In genomic region chr3:44659015-44659414, GRCh38 we compare ENCODE assay signal across 20 cellular contexts. TPM values are rescaled to one million over a fixed set of nuclear protein-coding genes. Genes with fewer than 3 reads are reported as not detected.
A peak's percentile ranks its signal among the peaks of the same experiment; 100 is the strongest.
DNase-seq lines count a peak whose midpoint lies in the region; ATAC-seq and TF ChIP-seq lines count a peak whose summit lies in the region.
"Had no signal": no experiment of that assay in that cellular context is flagged by ENCODE, and none has a peak within 500 bp of the region (broad histone marks: within the 10 kb centered on the region; RNA-seq: fewer than 3 reads in every experiment).

No MANE protein-coding gene starts in this region.

- DNase-seq in Caco-2 (no peak), HCT116 (ENCODE audit: low read depth, low spot score) (no peak), adipocyte (ENCODE audit: low read depth) (no peak), sciatic nerve (ENCODE audit: low spot score) (no peak), dorsolateral prefrontal cortex (no peak)
- DNase-seq in stimulated activated naive CD8-positive, alpha-beta T cell treated with anti-CD3 and anti-CD28 coated beads, Interleukin-15, amount 100 ng/mL, for 72 hours: no peak
- DNase-seq: ACHN; BE2C; C1 segment of cervical spinal cord; CD4-positive, CD25-positive, alpha-beta regulatory T cell; CD8-positive, alpha-beta memory T cell; DMS153; DMS79; GDM1; GM23248; HFFc6; IMR-90 had no signal

- H3K27ac ChIP-seq in HCT116 (ENCODE audit: low read depth, low read length): no peak overlapping the region
- no peak overlapping the region for H3K27ac ChIP-seq in liver (ENCODE audit: low read depth in 1 of 2, low read length in 2 of 2)
- no peak overlapping the region for H3K27ac ChIP-seq in dorsolateral prefrontal cortex
- H3K27ac ChIP-seq: GM23248, HL-60 had no signal

- H3K9me3 ChIP-seq in Caco-2 (no peaks in the 10 kb centered on the region), HCT116 (ENCODE audit: control insufficient read depth in 1 of 2, insufficient read depth in 1 of 2, low read depth in 1 of 2, low read length in 2 of 2) (peaks cover 11 to 15% of the 10 kb centered on the region in 2 experiments; a peak in 2 of 4 replicates), adipocyte (ENCODE audit: control insufficient read depth, low read length) (peaks cover 39% of the 10 kb centered on the region), liver (ENCODE audit: control insufficient read depth in 4 of 4, low read length in 3 of 4) (peaks cover 22 to 42% (median 33%) of the 10 kb centered on the region in 4 donors)
- H3K9me3 ChIP-seq: BE2C had no signal

- H3K36me3 Mint-ChIP-seq in Caco-2 (ENCODE audit: insufficient read depth, unreplicated experiment): peaks cover 68% of the 10 kb centered on the region

- intact Hi-C loops in Caco-2 (cut with micrococcal nuclease; ENCODE audit: unreplicated experiment): no loop called here
- intact Hi-C loops in HCT116 (cut with micrococcal nuclease): no loop called here
- intact Hi-C loops in sciatic nerve (cut with DNase I): no loop called here
- intact Hi-C loops in dorsolateral prefrontal cortex (cut with DNase I): no loop called here

- H3K4me1 ChIP-seq in Caco-2 (no peaks in the 10 kb centered on the region), HCT116 (ENCODE audit: control insufficient read depth in 1 of 2, insufficient read depth in 2 of 2, low read length in 2 of 2) (no peaks in the 10 kb centered on the region), adipocyte (ENCODE audit: control insufficient read depth, insufficient read depth, low read length) (no peaks in the 10 kb centered on the region), liver (ENCODE audit: control insufficient read depth in 4 of 4, insufficient read depth in 4 of 4, low read length in 3 of 4) (no peaks in the 10 kb centered on the region)
- H3K4me1 ChIP-seq: BE2C, HAP-1 had no signal

- ATAC-seq in HCT116 (no peak), sciatic nerve (no peak)
- no peak for ATAC-seq in stimulated activated naive CD8-positive, alpha-beta T cell treated with anti-CD3 and anti-CD28 coated beads, Interleukin-15, amount 100 ng/mL, for 72 hours

- TF ChIP-seq CTCF in Caco-2 (IDR thresholded peaks at IDR 0.05; ENCODE audit: insufficient read depth in 1 of 2, low read depth in 1 of 2, low read length in 1 of 2, severe bottlenecking in 1 of 2, unreplicated experiment in 1 of 2) (no peak), HCT116 (IDR thresholded peaks at IDR 0.05 in 2 of 3, conservative IDR thresholded peaks at IDR 0.05 in 1 of 3; ENCODE audit: borderline replicate concordance in 1 of 3, insufficient read depth in 1 of 3, low read depth in 2 of 3, low read length in 2 of 3) (no peak), liver (IDR thresholded peaks at IDR 0.05; ENCODE audit: low read depth, low read length, missing input control) (no peak), dorsolateral prefrontal cortex (IDR thresholded peaks at IDR 0.05 in 54 of 56, conservative IDR thresholded peaks at IDR 0.05 in 2 of 56; ENCODE audit: low read depth in 1 of 56, partially characterized antibody in 56 of 56) (no peak)

- no peaks in the 10 kb centered on the region for H3K9me2 ChIP-seq in HCT116 (ENCODE audit: insufficient read depth)

- TF ChIP-seq RAD21 in HCT116 (IDR thresholded peaks at IDR 0.05; ENCODE audit: low read depth): no peak
- no peak for TF ChIP-seq RAD21 in liver (IDR thresholded peaks at IDR 0.05)

- peaks cover 22% of the 10 kb centered on the region for H3K9me3 Mint-ChIP-seq in Caco-2 (ENCODE audit: unreplicated experiment)
- H3K9me3 Mint-ChIP-seq in stimulated activated naive CD8-positive, alpha-beta T cell treated with anti-CD3 and anti-CD28 coated beads, Interleukin-15, amount 100 ng/mL, for 72 hours: peaks cover 47 to 49% of the 10 kb centered on the region in 2 donors

- H3K9ac ChIP-seq in HCT116 (ENCODE audit: low read length) (no peak overlapping the region), adipocyte (ENCODE audit: low read length) (no peak overlapping the region), liver (ENCODE audit: low read depth in 1 of 2, low read length in 2 of 2) (no peak overlapping the region)
- H3K9ac ChIP-seq: GM23248 had no signal

- no peaks in the 10 kb centered on the region for H3K4me1 Mint-ChIP-seq in Caco-2 (ENCODE audit: low read depth, unreplicated experiment)
- H3K4me1 Mint-ChIP-seq in stimulated activated naive CD8-positive, alpha-beta T cell treated with anti-CD3 and anti-CD28 coated beads, Interleukin-15, amount 100 ng/mL, for 72 hours: no peaks in the 10 kb centered on the region
- H3K4me1 Mint-ChIP-seq: CD4-positive, CD25-positive, alpha-beta regulatory T cell; CD8-positive, alpha-beta memory T cell had no signal

- H3K27me3 Mint-ChIP-seq in Caco-2 (ENCODE audit: insufficient read depth, unreplicated experiment): no peaks in the 10 kb centered on the region
- H3K27me3 Mint-ChIP-seq in stimulated activated naive CD8-positive, alpha-beta T cell treated with anti-CD3 and anti-CD28 coated beads, Interleukin-15, amount 100 ng/mL, for 72 hours: no peaks in the 10 kb centered on the region

- no peak overlapping the region for H3K4me3 ChIP-seq in Caco-2 (ENCODE audit: low read depth, low read length)
- no peak overlapping the region for H3K4me3 ChIP-seq in HCT116 (replicated peaks in 1 of 2; ENCODE audit: low read depth in 1 of 2, low read length in 2 of 2)
- H3K4me3 ChIP-seq in adipocyte (ENCODE audit: low read length): peak overlapping the region; percentile 46
- peak overlapping the region in 2 of 3 donors; percentile 8 to 24 for H3K4me3 ChIP-seq in liver (ENCODE audit: low read depth in 1 of 3, low read length in 3 of 3)
- no peak overlapping the region for H3K4me3 ChIP-seq in dorsolateral prefrontal cortex
- H3K4me3 ChIP-seq: GM23248, HAP-1 had no signal

- no peak overlapping the region for H3K4me3 Mint-ChIP-seq in Caco-2 (ENCODE audit: unreplicated experiment)
- no peak overlapping the region for H3K4me3 Mint-ChIP-seq in stimulated activated naive CD8-positive, alpha-beta T cell treated with anti-CD3 and anti-CD28 coated beads, Interleukin-15, amount 100 ng/mL, for 72 hours
- H3K4me3 Mint-ChIP-seq: CD4-positive, CD25-positive, alpha-beta regulatory T cell; CD8-positive, alpha-beta memory T cell; HFFc6 had no signal

- no peak overlapping the region for H2AFZ ChIP-seq in HCT116 (ENCODE audit: low read depth, low read length, poor library complexity, severe bottlenecking)
- H2AFZ ChIP-seq: GM23248 had no signal

- TF ChIP-seq POLR2A in HCT116 (IDR thresholded peaks at IDR 0.05; ENCODE audit: borderline replicate concordance, extremely low read depth, insufficient read depth, insufficient read length): no peak

- H3K4me2 ChIP-seq in HCT116 (ENCODE audit: low read length): no peak overlapping the region

- H3K27ac Mint-ChIP-seq in Caco-2 (ENCODE audit: unreplicated experiment): no peak overlapping the region
- no peak overlapping the region for H3K27ac Mint-ChIP-seq in stimulated activated naive CD8-positive, alpha-beta T cell treated with anti-CD3 and anti-CD28 coated beads, Interleukin-15, amount 100 ng/mL, for 72 hours
- H3K27ac Mint-ChIP-seq: CD4-positive, CD25-positive, alpha-beta regulatory T cell; CD8-positive, alpha-beta memory T cell; HFFc6 had no signal

- WGBS in liver: 97% methylated on average over 7 of the region's 7 CpGs

- H3K27me3 ChIP-seq in Caco-2 (replicated peaks; ENCODE audit: control insufficient read depth, insufficient read depth, low read length) (no peaks in the 10 kb centered on the region), HCT116 (ENCODE audit: insufficient read depth, low read length) (no peaks in the 10 kb centered on the region), adipocyte (replicated peaks; ENCODE audit: control insufficient read depth, insufficient read depth, low read length) (no peaks in the 10 kb centered on the region), liver (ENCODE audit: control insufficient read depth in 4 of 4, insufficient read depth in 4 of 4, low read length in 3 of 4) (no peaks in the 10 kb centered on the region), dorsolateral prefrontal cortex (no peaks in the 10 kb centered on the region)
- H3K27me3 ChIP-seq: BE2C had no signal

- H4K20me1 ChIP-seq in HCT116 (ENCODE audit: insufficient read depth): no peaks in the 10 kb centered on the region

- POLR2A ChIA-PET in Caco-2 (lab: Charles Lee): interaction anchor here (0.7 kb wide), 1 partner anchor 11 kb away, joined by 4 read pairs; the partner anchor contains the start of gene ZNF35
- POLR2A ChIA-PET in HCT116 (lab: Charles Lee): no interaction called here

- peaks cover 9% of the 10 kb centered on the region for H3K36me3 ChIP-seq in Caco-2 (ENCODE audit: control insufficient read depth, insufficient read depth, low read length)
- peaks cover 32 to 56% of the 10 kb centered on the region in 2 experiments for H3K36me3 ChIP-seq in HCT116 (ENCODE audit: control insufficient read depth in 1 of 2, insufficient read depth in 2 of 2, low read length in 2 of 2)
- peaks cover 77% of the 10 kb centered on the region for H3K36me3 ChIP-seq in adipocyte (ENCODE audit: control insufficient read depth, insufficient read depth, low read length, severe bottlenecking)
- peaks cover 10 to 47% (median 42%) of the 10 kb centered on the region in 4 donors for H3K36me3 ChIP-seq in liver (ENCODE audit: control insufficient read depth in 4 of 4, insufficient read depth in 3 of 4, low read depth in 1 of 4, low read length in 3 of 4)
- H3K36me3 ChIP-seq: HAP-1 had no signal

- peaks cover 3% of the 10 kb centered on the region; the same call in 1 of the 2 replicates for H3K79me2 ChIP-seq in HCT116 (ENCODE audit: insufficient read depth, low read length)

- CTCF ChIA-PET in Caco-2 (lab: Charles Lee): no interaction called here
- CTCF ChIA-PET in HCT116 (lab: Charles Lee): no interaction called here

- TSS peak; percentile 12 for BruUV-seq in Caco-2 (replicated peaks; lab: Mats Ljungman, UMichigan)
- BruUV-seq in HCT116 (replicated peaks; lab: Mats Ljungman, UMichigan): TSS peak; percentile 10

- RAD21 ChIA-PET in HCT116 (lab: Charles Lee; ENCODE audit: low non-redundant PET in 1 of 2, low total read pairs in 2 of 2, uncharacterized antibody in 2 of 2, unreplicated experiment in 2 of 2): no interaction called here

TF ChIP-seq in liver, 16 proteins besides CTCF, POLR2A, EP300 and RAD21 (continues in another document):
- TF ChIP-seq EGR1 (IDR thresholded peaks at IDR 0.05; ENCODE audit: low read depth in 2 of 2): no peak

RNA-seq across cellular contexts. Expression of gene ZNF35, which starts 10.5 kb away (rescaled TPM):
- total RNA-seq in Caco-2 (2022) (12.0 and 14.7 TPM in 2 replicates), HCT116 (2021; ENCODE audit: unreplicated experiment) (7.9 TPM), liver (1 to 10 TPM; 2.2 to 4.9 TPM), sciatic nerve (10.6 TPM), dorsolateral prefrontal cortex (10 to 100 TPM in 103 of 120 experiments, 1 to 10 TPM in 17; 8.3 to 19.8 (median 12.1) TPM)
- polyA plus RNA-seq in HCT116 (2012): 1.8 and 2.5 TPM in 2 replicates
- polyA plus RNA-seq in liver: 1 to 10 TPM; 1.2 to 1.3 TPM

RNA-seq across cellular contexts. Expression of gene ZNF197, which starts 34.2 kb away (rescaled TPM):
- total RNA-seq in Caco-2 (2022): 10.5 and 10.6 TPM in 2 replicates
- 16.5 TPM for total RNA-seq in HCT116 (2021; ENCODE audit: unreplicated experiment)
- 6.1 and 8.2 TPM in 2 replicates for polyA plus RNA-seq in HCT116 (2012)
- total RNA-seq in liver: 10 to 100 TPM in 1 of 2 donors, 1 to 10 TPM in 1; 8.1 to 10.6 TPM
- 1 to 10 TPM; 2.4 to 3.6 TPM for polyA plus RNA-seq in liver
- 23.2 TPM for total RNA-seq in sciatic nerve
- 10 to 100 TPM; 18.3 to 34.0 (median 24.6) TPM for total RNA-seq in dorsolateral prefrontal cortex

RNA-seq across cellular contexts. Expression of gene ZNF502, which starts 53.4 kb away (rescaled TPM):
- total RNA-seq in Caco-2 (2022): 2.0 TPM in 2 replicates
- total RNA-seq in HCT116 (2021; ENCODE audit: unreplicated experiment): 1.5 TPM
- polyA plus RNA-seq in HCT116 (2012): 0.74 and 1.3 TPM in 2 replicates
- total RNA-seq in liver: 1 to 10 TPM; 1.7 to 2.1 TPM
- under 1 TPM; 0.75 to 0.89 TPM for polyA plus RNA-seq in liver
- total RNA-seq in sciatic nerve: 8.0 TPM
- total RNA-seq in dorsolateral prefrontal cortex: 1 to 10 TPM; 2.8 to 9.2 (median 5.1) TPM

Comparison
In these comparisons a context has a peak if more than half of its experiments do, and no peak if none do; other contexts are left out.
1. H3K4me3 ChIP-seq: peak in adipocyte (single experiment) and liver (2 of 3); none in Caco-2 (single experiment), HCT116 (0 of 2) and dorsolateral prefrontal cortex (0 of 59).